Comparison of ENCODE assay signal across 2 cellular contexts in genomic region chr12:118840878-118841277, GRCh38.
TF ChIP-seq lines count a peak whose summit lies in the region.

No MANE protein-coding gene starts in this region.

TF ChIP-seq in HepG2, 621 proteins besides CTCF, POLR2A, EP300 and RAD21 (continued from another document):
- TF ChIP-seq, protein P1, sequence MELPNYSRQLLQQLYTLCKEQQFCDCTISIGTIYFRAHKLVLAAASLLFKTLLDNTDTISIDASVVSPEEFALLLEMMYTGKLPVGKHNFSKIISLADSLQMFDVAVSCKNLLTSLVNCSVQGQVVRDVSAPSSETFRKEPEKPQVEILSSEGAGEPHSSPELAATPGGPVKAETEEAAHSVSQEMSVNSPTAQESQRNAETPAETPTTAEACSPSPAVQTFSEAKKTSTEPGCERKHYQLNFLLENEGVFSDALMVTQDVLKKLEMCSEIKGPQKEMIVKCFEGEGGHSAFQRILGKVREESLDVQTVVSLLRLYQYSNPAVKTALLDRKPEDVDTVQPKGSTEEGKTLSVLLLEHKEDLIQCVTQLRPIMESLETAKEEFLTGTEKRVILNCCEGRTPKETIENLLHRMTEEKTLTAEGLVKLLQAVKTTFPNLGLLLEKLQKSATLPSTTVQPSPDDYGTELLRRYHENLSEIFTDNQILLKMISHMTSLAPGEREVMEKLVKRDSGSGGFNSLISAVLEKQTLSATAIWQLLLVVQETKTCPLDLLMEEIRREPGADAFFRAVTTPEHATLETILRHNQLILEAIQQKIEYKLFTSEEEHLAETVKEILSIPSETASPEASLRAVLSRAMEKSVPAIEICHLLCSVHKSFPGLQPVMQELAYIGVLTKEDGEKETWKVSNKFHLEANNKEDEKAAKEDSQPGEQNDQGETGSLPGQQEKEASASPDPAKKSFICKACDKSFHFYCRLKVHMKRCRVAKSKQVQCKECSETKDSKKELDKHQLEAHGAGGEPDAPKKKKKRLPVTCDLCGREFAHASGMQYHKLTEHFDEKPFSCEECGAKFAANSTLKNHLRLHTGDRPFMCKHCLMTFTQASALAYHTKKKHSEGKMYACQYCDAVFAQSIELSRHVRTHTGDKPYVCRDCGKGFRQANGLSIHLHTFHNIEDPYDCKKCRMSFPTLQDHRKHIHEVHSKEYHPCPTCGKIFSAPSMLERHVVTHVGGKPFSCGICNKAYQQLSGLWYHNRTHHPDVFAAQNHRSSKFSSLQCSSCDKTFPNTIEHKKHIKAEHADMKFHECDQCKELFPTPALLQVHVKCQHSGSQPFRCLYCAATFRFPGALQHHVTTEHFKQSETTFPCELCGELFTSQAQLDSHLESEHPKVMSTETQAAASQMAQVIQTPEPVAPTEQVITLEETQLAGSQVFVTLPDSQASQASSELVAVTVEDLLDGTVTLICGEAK (IDR thresholded peaks at IDR 0.05) = peak; percentile 23; the same call in 1 of the 2 replicates
- TF ChIP-seq, protein P1 (CRISPR knock-in tag; IDR thresholded peaks at IDR 0.05) = peak; percentile 70; the same call in 1 of the 2 replicates
- TF ChIP-seq RFXAP (CRISPR knock-in tag; IDR thresholded peaks at IDR 0.05; ENCODE audit: borderline replicate concordance) (no peak), ESRRA (CRISPR knock-in tag; IDR thresholded peaks at IDR 0.05; ENCODE audit: low read depth) (no peak), FOXP4 (CRISPR knock-in tag; IDR thresholded peaks at IDR 0.05) (no peak), IRF2 (CRISPR knock-in tag; IDR thresholded peaks at IDR 0.05) (no peak), MATR3 (CRISPR knock-in tag; IDR thresholded peaks at IDR 0.05) (no peak), ZNF577 (CRISPR knock-in tag; IDR thresholded peaks at IDR 0.05; ENCODE audit: borderline replicate concordance, low read depth) (no peak), HNF4A (CRISPR knock-in tag; IDR thresholded peaks at IDR 0.05) (no peak)

TF ChIP-seq in GM12878, 131 proteins besides CTCF, POLR2A, EP300 and RAD21:
- TF ChIP-seq, protein P1 (IDR thresholded peaks at IDR 0.05; ENCODE audit: borderline replicate concordance) = peak; percentile 63
- TF ChIP-seq NRF1 (conservative IDR thresholded peaks at IDR 0.05; ENCODE audit: low read depth, low read length) (no peak), CHD4 (IDR thresholded peaks at IDR 0.05) (no peak)
TF ChIP-seq in GM12878: peak in this region for 1.
